11 cellular contexts compared by ENCODE assay signal in the genomic region with DNA sequence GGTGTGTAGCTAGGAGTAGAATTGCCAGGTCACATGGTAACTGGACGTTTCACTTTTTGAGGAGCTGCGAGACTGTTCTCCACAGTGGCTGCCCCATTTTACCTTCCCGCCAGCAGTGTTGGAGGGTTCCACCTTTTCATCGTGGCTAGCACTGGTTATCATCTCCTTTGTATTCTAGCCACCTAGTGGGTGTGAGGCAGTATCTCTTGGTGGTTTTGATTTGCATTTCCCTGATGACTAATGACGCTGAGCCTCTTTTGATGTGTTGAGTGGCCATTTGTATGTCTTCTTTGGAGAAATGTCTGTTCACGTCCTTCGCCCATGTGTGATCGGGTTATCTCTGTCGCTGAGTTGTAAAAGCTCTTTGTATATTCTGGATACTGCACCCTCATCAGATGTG. TPM values are rescaled to one million over a fixed set of nuclear protein-coding genes. Genes with fewer than 3 reads are reported as not detected.
DNase-seq lines count a peak whose midpoint lies in the region; ATAC-seq, FAIRE-seq and TF ChIP-seq lines count a peak whose summit lies in the region.
"Had no signal": no experiment of that assay in that cellular context is flagged by ENCODE, and none has a peak within 500 bp of the region (broad histone marks: within the 10 kb centered on the region; RNA-seq: fewer than 3 reads in every experiment).

No MANE protein-coding gene starts in this region.

- 59 to 66% (median 61%) methylated on average over 9 of the region's 9 CpGs for WGBS in small intestine, 3 donors

- no peaks in the 10 kb centered on the region for H3K27me3 ChIP-seq in small intestine (ENCODE audit: control insufficient read depth in 2 of 2, insufficient read depth in 2 of 2, low read length in 2 of 2)

- H3K9me3 ChIP-seq in small intestine (ENCODE audit: control insufficient read depth, low read depth): no peaks in the 10 kb centered on the region
- H3K9me3 ChIP-seq: thoracic aorta had no signal

- no peak overlapping the region for H3K27ac ChIP-seq in small intestine (ENCODE audit: low read depth in 1 of 2, low read length in 1 of 2)
- H3K27ac ChIP-seq: HL-60, thoracic aorta had no signal

- intact Hi-C loops in activated B cell treated with CpG ODN at 0.5 μM for 24 hours (cut with micrococcal nuclease): loop anchor here (1.0 kb wide), 1 partner anchor 8 kb away; no protein-coding TSS in a partner anchor

- CTCF ChIA-PET in activated B cell treated with CpG ODN at 0.5 μM for 24 hours (lab: Charles Lee): no interaction called here

- peak; percentile 28 for DNase-seq in activated T-cell treated with anti-CD3 and anti-CD28 coated beads, Interleukin-2, amount 50 U/mL, for 24 hours
- DNase-seq in activated T-cell treated with anti-CD3 and anti-CD28 coated beads, Interleukin-2, amount 50 U/mL, for 48 hours: no peak
- no peak for DNase-seq in HFFc6
- DNase-seq in activated B cell treated with CpG ODN at 0.5 μM for 24 hours: no peak
- DNase-seq in small intestine: peak; percentile 21
- DNase-seq in AML-193 (lab: John Stamatoyannopoulos, UW): no peak
- DNase-seq: NCI-H1436 treated with DMSO at 0.1 percent for 48 hours had no signal

- H3K27ac Mint-ChIP-seq in activated T-cell treated with anti-CD3 and anti-CD28 coated beads, Interleukin-2, amount 50 U/mL, for 24 hours: no peak overlapping the region
- H3K27ac Mint-ChIP-seq in HFFc6 (no peak overlapping the region), activated B cell treated with CpG ODN at 0.5 μM for 24 hours (no peak overlapping the region)

- ATAC-seq in activated B cell treated with CpG ODN at 0.5 μM for 24 hours (ENCODE audit: low read depth): peak; percentile 79
- ATAC-seq in GM18873 (IDR thresholded peaks at IDR 0.05; ENCODE audit: low FRiP score, unreplicated experiment): no peak
- no peak for ATAC-seq in GM19324 (IDR thresholded peaks at IDR 0.05; ENCODE audit: low FRiP score, unreplicated experiment)

- POLR2A ChIA-PET in activated B cell treated with CpG ODN at 0.5 μM for 24 hours (lab: Charles Lee): interaction anchor here (1.1 kb wide), 1 partner anchor 9 kb away, joined by 3 read pairs; no protein-coding TSS in a partner anchor

- H3K27me3 Mint-ChIP-seq in activated T-cell treated with anti-CD3 and anti-CD28 coated beads, Interleukin-2, amount 50 U/mL, for 24 hours: peaks cover 20% of the 10 kb centered on the region
- H3K27me3 Mint-ChIP-seq in HFFc6 (ENCODE audit: insufficient read depth): no peaks in the 10 kb centered on the region; the same call in 1 of the 2 replicates
- no peaks in the 10 kb centered on the region for H3K27me3 Mint-ChIP-seq in activated B cell treated with CpG ODN at 0.5 μM for 24 hours

- H3K36me3 Mint-ChIP-seq in activated T-cell treated with anti-CD3 and anti-CD28 coated beads, Interleukin-2, amount 50 U/mL, for 24 hours (ENCODE audit: low read depth): no peaks in the 10 kb centered on the region
- peaks cover 18% of the 10 kb centered on the region for H3K36me3 Mint-ChIP-seq in HFFc6 (ENCODE audit: low read depth)
- peaks cover 31% of the 10 kb centered on the region for H3K36me3 Mint-ChIP-seq in activated B cell treated with CpG ODN at 0.5 μM for 24 hours (ENCODE audit: low read depth)

- peaks cover 36% of the 10 kb centered on the region for H3K4me1 Mint-ChIP-seq in activated T-cell treated with anti-CD3 and anti-CD28 coated beads, Interleukin-2, amount 50 U/mL, for 24 hours (ENCODE audit: low read depth)
- H3K4me1 Mint-ChIP-seq in HFFc6 (ENCODE audit: low read depth): peaks cover 14% of the 10 kb centered on the region
- H3K4me1 Mint-ChIP-seq in activated B cell treated with CpG ODN at 0.5 μM for 24 hours: peaks cover 27% of the 10 kb centered on the region

- H3K4me3 ChIP-seq in small intestine (ENCODE audit: low read depth in 1 of 2, low read length in 2 of 2): no peak overlapping the region
- H3K4me3 ChIP-seq: thoracic aorta had no signal

- no peak overlapping the region for H3K4me3 Mint-ChIP-seq in activated T-cell treated with anti-CD3 and anti-CD28 coated beads, Interleukin-2, amount 50 U/mL, for 24 hours
- no peak overlapping the region for H3K4me3 Mint-ChIP-seq in HFFc6
- no peak overlapping the region for H3K4me3 Mint-ChIP-seq in activated B cell treated with CpG ODN at 0.5 μM for 24 hours

- peaks cover 4% of the 10 kb centered on the region for H3K9me3 Mint-ChIP-seq in activated T-cell treated with anti-CD3 and anti-CD28 coated beads, Interleukin-2, amount 50 U/mL, for 24 hours
- peaks cover 7% of the 10 kb centered on the region; the same call in 1 of the 2 replicates for H3K9me3 Mint-ChIP-seq in HFFc6
- peaks cover 2% of the 10 kb centered on the region for H3K9me3 Mint-ChIP-seq in activated B cell treated with CpG ODN at 0.5 μM for 24 hours

- TF ChIP-seq CTCF in HFFc6 (IDR thresholded peaks at IDR 0.05) (peak; percentile 24; the same call in 1 of the 2 replicates), activated B cell treated with CpG ODN at 0.5 μM for 24 hours (IDR thresholded peaks at IDR 0.05) (no peak)

- H3K36me3 ChIP-seq in small intestine (ENCODE audit: control insufficient read depth in 2 of 2, insufficient read depth in 2 of 2, low read length in 2 of 2): no peaks in the 10 kb centered on the region

- H3K4me1 ChIP-seq in small intestine (ENCODE audit: control insufficient read depth in 2 of 2, insufficient read depth in 1 of 2, low read depth in 1 of 2, low read length in 1 of 2): peaks cover 0 to 3% of the 10 kb centered on the region in 2 donors

- no peak for FAIRE-seq in small intestine (lab: Jason Lieb, UNC)

RNA-seq across cellular contexts. Expression of gene ABCD1, which starts 10.6 kb away (rescaled TPM):
- 10 to 100 TPM; 12.9 to 18.9 (median 14.5) TPM for total RNA-seq in HFFc6 (2021; fragmentation: NEBNext Ultra II Directional; extraction: Animal tissue kit (Norgen Biotek cat#: 25700))
- total RNA-seq in activated B cell treated with CpG ODN at 0.5 μM for 24 hours: 2.6 and 2.8 TPM in 2 replicates
- 10 to 100 TPM; 10.1 to 37.3 (median 26.5) TPM for polyA plus RNA-seq in small intestine

RNA-seq across cellular contexts. Expression of gene BCAP31, which starts 11.1 kb away (rescaled TPM):
- total RNA-seq in HFFc6 (2021; fragmentation: NEBNext Ultra II Directional; extraction: Animal tissue kit (Norgen Biotek cat#: 25700)): 100 to 1,000 TPM; 203 to 295 (median 218) TPM
- 90.5 and 90.7 TPM in 2 replicates for total RNA-seq in activated B cell treated with CpG ODN at 0.5 μM for 24 hours
- polyA plus RNA-seq in small intestine: 100 to 1,000 TPM in 1 of 3 donors, 10 to 100 TPM in 2; 68.4 to 243 (median 81.0) TPM

RNA-seq across cellular contexts. Expression of gene PLXNB3, which starts 28.8 kb away (rescaled TPM):
- total RNA-seq in HFFc6 (2021; fragmentation: NEBNext Ultra II Directional; extraction: Animal tissue kit (Norgen Biotek cat#: 25700)): 10 to 100 TPM; 13.2 to 33.4 (median 15.8) TPM
- total RNA-seq in activated B cell treated with CpG ODN at 0.5 μM for 24 hours: not detected in 2 replicates
- polyA plus RNA-seq in small intestine: 1 to 10 TPM in 1 of 3 donors, under 1 TPM in 1, not detected in 1; 0.54 to 1.6 TPM

RNA-seq across cellular contexts. Expression of gene SRPK3, which starts 45.6 kb away (rescaled TPM):
- total RNA-seq in HFFc6 (2021; fragmentation: NEBNext Ultra II Directional; extraction: Animal tissue kit (Norgen Biotek cat#: 25700)): under 1 TPM; 0.14 to 0.51 (median 0.27) TPM
- not detected in 2 replicates for total RNA-seq in activated B cell treated with CpG ODN at 0.5 μM for 24 hours
- under 1 TPM in 2 of 3 donors, not detected in 1; 0.15 to 0.27 TPM for polyA plus RNA-seq in small intestine

RNA-seq across cellular contexts. Expression of gene SLC6A8, which starts 47.5 kb away (rescaled TPM):
- 10 to 100 TPM; 14.0 to 33.8 (median 17.7) TPM for total RNA-seq in HFFc6 (2021; fragmentation: NEBNext Ultra II Directional; extraction: Animal tissue kit (Norgen Biotek cat#: 25700))
- total RNA-seq in activated B cell treated with CpG ODN at 0.5 μM for 24 hours: 0.81 and 1.2 TPM in 2 replicates
- 10 to 100 TPM; 34.0 to 74.9 (median 43.5) TPM for polyA plus RNA-seq in small intestine

Comparison
In these comparisons a context has a peak if more than half of its experiments do, and no peak if none do; other contexts are left out.
1. DNase-seq: peak in activated T-cell treated with anti-CD3 and anti-CD28 coated beads, Interleukin-2, amount 50 U/mL, for 24 hours (single experiment) and small intestine (single experiment); none in activated T-cell treated with anti-CD3 and anti-CD28 coated beads, Interleukin-2, amount 50 U/mL, for 48 hours (0 of 2), HFFc6 (single experiment), activated B cell treated with CpG ODN at 0.5 μM for 24 hours (single experiment) and AML-193 (0 of 2).
2. RNA of gene PLXNB3, which starts 28.8 kb away (total RNA-seq): 13.2 to 33.4 TPM in HFFc6; not detected in activated B cell treated with CpG ODN at 0.5 μM for 24 hours; every median in the first group is over 10 times any median in the second.